29 cellular contexts compared by ENCODE assay signal in the genomic region with DNA sequence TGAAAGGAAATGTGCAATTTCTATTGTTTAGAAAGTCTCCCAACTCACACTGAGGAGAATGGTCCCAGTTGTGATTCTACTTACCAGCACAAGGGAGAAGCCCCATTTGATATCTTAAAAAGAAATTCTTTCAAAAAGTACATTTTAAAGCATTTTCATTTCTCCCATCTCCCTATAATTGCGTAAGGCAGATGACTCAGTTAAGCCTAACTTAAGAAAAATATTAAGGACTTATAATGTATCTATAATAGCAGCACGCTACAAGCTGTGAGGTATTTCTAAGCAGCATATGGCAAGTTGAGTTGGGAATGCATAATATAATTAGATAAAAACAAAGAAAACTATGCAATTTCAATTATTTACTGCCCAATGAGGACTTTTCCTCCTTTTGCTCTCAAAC. TPM values are rescaled to one million over a fixed set of nuclear protein-coding genes. Genes with fewer than 3 reads are reported as not detected.
"Had no signal": no experiment of that assay in that cellular context is flagged by ENCODE, and none has a peak within 500 bp of the region (broad histone marks: within the 10 kb centered on the region; RNA-seq: fewer than 3 reads in every experiment).

No MANE protein-coding gene starts in this region.

- H3K27me3 Mint-ChIP-seq: activated naive CD4-positive, alpha-beta T cell treated with anti-CD3 and anti-CD28 coated beads, Interleukin-2, amount 50 U/mL, for 24 hours; activated T-cell treated with anti-CD3 and anti-CD28 coated beads, Interleukin-2, amount 50 U/mL, for 24 hours had no signal

- H3K36me3 Mint-ChIP-seq: activated naive CD4-positive, alpha-beta T cell treated with anti-CD3 and anti-CD28 coated beads, Interleukin-2, amount 50 U/mL, for 24 hours; natural killer cell treated with Interleukin-12 subunit alpha and Interleukin-12 subunit beta and Interleukin-15 and Interleukin-18, amount 100 ng/mL, for 72 hours; WTC11 had no signal

- H3K27ac ChIP-seq: adrenal gland, body of pancreas, cardiac muscle cell, spleen, suprapubic skin, tibial artery, upper lobe of right lung had no signal

- H3K9me3 Mint-ChIP-seq: activated CD4-positive, alpha-beta memory T cell treated with anti-CD3 and anti-CD28 coated beads, Interleukin-2, amount 10 ng/mL, durations not matched to agents 7 days and 5 days; activated CD4-positive, alpha-beta T cell treated with anti-CD3 and anti-CD28 coated beads, Interleukin-2, amount 10 ng/mL, durations not matched to agents 7 days and 5 days; activated T-cell treated with anti-CD3 and anti-CD28 coated beads, Interleukin-2, amount 50 U/mL, for 24 hours; effector memory CD8-positive, alpha-beta T cell; immature natural killer cell; natural killer cell treated with Interleukin-12 subunit alpha and Interleukin-12 subunit beta and Interleukin-15 and Interleukin-18, amount 100 ng/mL, for 72 hours; WTC11 had no signal

- H3K27me3 ChIP-seq: adrenal gland, body of pancreas, cardiac muscle cell, suprapubic skin had no signal

- H3K9me3 ChIP-seq: adrenal gland, body of pancreas, spleen, suprapubic skin, tibial artery, upper lobe of right lung had no signal

- H3K36me3 ChIP-seq: adrenal gland, cardiac muscle cell, spleen, suprapubic skin, tibial artery, upper lobe of right lung had no signal

- H3K4me1 Mint-ChIP-seq: activated CD4-positive, alpha-beta memory T cell treated with anti-CD3 and anti-CD28 coated beads, Interleukin-2, amount 10 ng/mL, durations not matched to agents 7 days and 5 days; immature natural killer cell had no signal

- H3K4me1 ChIP-seq: suprapubic skin, tibial artery, upper lobe of right lung had no signal

- H3K4me3 ChIP-seq: adrenal gland, body of pancreas, cardiac muscle cell, spleen, suprapubic skin, tibial artery, upper lobe of right lung had no signal

- H3K4me3 Mint-ChIP-seq: activated CD4-positive, alpha-beta memory T cell treated with anti-CD3 and anti-CD28 coated beads, Interleukin-2, amount 10 ng/mL, durations not matched to agents 7 days and 5 days; activated CD4-positive, alpha-beta T cell treated with anti-CD3 and anti-CD28 coated beads, Interleukin-2, amount 10 ng/mL, durations not matched to agents 7 days and 5 days; activated T-cell treated with anti-CD3 and anti-CD28 coated beads, Interleukin-2, amount 50 U/mL, for 24 hours; effector memory CD8-positive, alpha-beta T cell; immature natural killer cell; natural killer cell treated with Interleukin-12 subunit alpha and Interleukin-12 subunit beta and Interleukin-15 and Interleukin-18, amount 100 ng/mL, for 72 hours; WTC11 had no signal

- DNase-seq: activated CD4-positive, alpha-beta memory T cell treated with anti-CD3 and anti-CD28 coated beads, Interleukin-2, amount 10 ng/mL, durations not matched to agents 7 days and 5 days; activated CD4-positive, alpha-beta T cell treated with anti-CD3 and anti-CD28 coated beads for 1 hour; activated CD4-positive, alpha-beta T cell treated with anti-CD3 and anti-CD28 coated beads, Interleukin-2, amount 10 ng/mL, durations not matched to agents 7 days and 5 days; activated CD8-positive, alpha-beta memory T cell treated with anti-CD3 and anti-CD28 coated beads, Interleukin-2, amount 50 U/mL, for 48 hours; activated gamma-delta T cell; activated T-cell treated with anti-CD3 and anti-CD28 coated beads, Interleukin-2, amount 50 U/mL, for 24 hours; adrenal gland; aorta; body of pancreas; cerebellar nuclear complex; cortex of kidney; effector memory CD8-positive, alpha-beta T cell; erythroblast; head of caudate nucleus; hypothalamus; immature natural killer cell; midbrain; posterior cingulate gyrus; right cardiac atrium; spleen; stimulated activated naive CD4-positive, alpha-beta T cell; T-helper 2 cell; tibial artery; upper lobe of right lung had no signal

- H3K27ac Mint-ChIP-seq: activated CD4-positive, alpha-beta memory T cell treated with anti-CD3 and anti-CD28 coated beads, Interleukin-2, amount 10 ng/mL, durations not matched to agents 7 days and 5 days; activated T-cell treated with anti-CD3 and anti-CD28 coated beads, Interleukin-2, amount 50 U/mL, for 24 hours; effector memory CD8-positive, alpha-beta T cell; immature natural killer cell; natural killer cell treated with Interleukin-12 subunit alpha and Interleukin-12 subunit beta and Interleukin-15 and Interleukin-18, amount 100 ng/mL, for 72 hours; WTC11 had no signal

RNA-seq across cellular contexts. Expression of a gene that starts 8.5 kb away (rescaled TPM):
- total RNA-seq: activated CD4-positive, alpha-beta memory T cell treated with anti-CD3 and anti-CD28 coated beads, Interleukin-2, amount 10 ng/mL, durations not matched to agents 7 days and 5 days; natural killer cell treated with Interleukin-12 subunit alpha and Interleukin-12 subunit beta and Interleukin-15 and Interleukin-18, amount 100 ng/mL, for 72 hours had no signal
- polyA plus RNA-seq: immature natural killer cell had no signal
